Comparison of ENCODE assay signal across 21 cellular contexts in genomic region chr5:160250826-160251225, GRCh38. TPM values are rescaled to one million over a fixed set of nuclear protein-coding genes. Genes with fewer than 3 reads are reported as not detected.
DNase-seq lines count a peak whose midpoint lies in the region; FAIRE-seq and TF ChIP-seq lines count a peak whose summit lies in the region.
"Had no signal": no experiment of that assay in that cellular context is flagged by ENCODE, and none has a peak within 500 bp of the region (broad histone marks: within the 10 kb centered on the region; RNA-seq: fewer than 3 reads in every experiment).

No MANE protein-coding gene starts in this region.

- H3K27ac ChIP-seq in colonic mucosa (peak overlapping the region; percentile 20), endothelial cell of umbilical vein (ENCODE audit: insufficient read depth, low read depth, low read length) (no peak overlapping the region), mucosa of rectum (ENCODE audit: low read depth in 2 of 2, low read length in 2 of 2) (peak overlapping the region; percentile 64 to 65), transverse colon (peak overlapping the region; percentile 26 to 49 (median 42))

- H3K36me3 ChIP-seq in colonic mucosa (no peaks in the 10 kb centered on the region), endothelial cell of umbilical vein (ENCODE audit: control insufficient read depth in 2 of 2, extremely low read depth in 1 of 2, insufficient read depth in 2 of 2, low read length in 2 of 2) (peaks cover 0 to 30% of the 10 kb centered on the region in 2 experiments), mucosa of rectum (ENCODE audit: control insufficient read depth in 2 of 2, insufficient read depth in 2 of 2, low read length in 2 of 2) (peaks cover 12 to 13% of the 10 kb centered on the region in 2 donors), transverse colon (peaks cover 0 to 4% (median 0%) of the 10 kb centered on the region in 4 donors)

- CTCF ChIA-PET in endothelial cell of umbilical vein (lab: Charles Lee), result interaction anchor here (1.1 to 1.5 kb wide), 3 partner anchors 10 to 229 kb away, joined by 3 read pairs; no protein-coding TSS in a partner anchor

- intact Hi-C loops in colonic mucosa (cut with DNase I), result loop anchor here (5.0 kb wide), 1 partner anchor 91 kb away; no protein-coding TSS in a partner anchor
- intact Hi-C loops in endothelial cell of umbilical vein (cut with micrococcal nuclease), result no loop called here
- intact Hi-C loops in transverse colon (cut with DNase I; ENCODE audit: low total_unique reads), result no loop called here

- in situ Hi-C loops in transverse colon (cut with MboI; ENCODE audit: low pct_ligation_motif_present in 1 of 4, low pct_unique_long_range_greater_than_20kb in 1 of 4, low sequenced_read_pairs in 3 of 4), result no loop called here

- DNase-seq in colonic mucosa (no peak), endothelial cell of umbilical vein (ENCODE audit: low read depth, low spot score) (no peak), transverse colon (no peak), ureter (ENCODE audit: low spot score) (no peak), GM19239 (ENCODE audit: insufficient read length, low spot score) (no peak)
- no peak for DNase-seq in effector CD4-positive, alpha-beta T cell
- DNase-seq: ACHN; BE2C; C1 segment of cervical spinal cord; CD4-positive, CD25-positive, alpha-beta regulatory T cell; CD8-positive, alpha-beta memory T cell; COR-L47; DMS 273 treated with DMSO at 0.1 percent for 48 hours; DMS53; DND-41; EL; GOT3; HFFc6 had no signal

- H3K79me2 ChIP-seq in endothelial cell of umbilical vein (ENCODE audit: control insufficient read depth, insufficient read depth, low read length), result no peaks in the 10 kb centered on the region

- POLR2A ChIA-PET in endothelial cell of umbilical vein (lab: Charles Lee), result no interaction called here

- no peak for TF ChIP-seq CTCF in colonic mucosa (IDR thresholded peaks at IDR 0.05)
- TF ChIP-seq CTCF in endothelial cell of umbilical vein (IDR thresholded peaks at IDR 0.05; ENCODE audit: extremely low read depth in 1 of 2, insufficient read depth in 1 of 2, low read depth in 1 of 2, low read length in 2 of 2), result no peak
- no peak for TF ChIP-seq CTCF in transverse colon (IDR thresholded peaks at IDR 0.05)

- no peak for TF ChIP-seq EP300 in transverse colon (IDR thresholded peaks at IDR 0.05; ENCODE audit: low read depth)

- no peaks in the 10 kb centered on the region for H4K20me1 ChIP-seq in endothelial cell of umbilical vein (replicated peaks; ENCODE audit: control insufficient read depth, extremely low read depth, insufficient read depth, low read length)

- dilution Hi-C loops in endothelial cell of umbilical vein (cut with MboI; ENCODE audit: extremely low pct_ligation_motif_present, low sequenced_read_pairs), result no loop called here

- no peak overlapping the region for H2AFZ ChIP-seq in endothelial cell of umbilical vein (ENCODE audit: low read depth, low read length)

- peaks cover 5% of the 10 kb centered on the region for H3K4me1 ChIP-seq in colonic mucosa
- H3K4me1 ChIP-seq in endothelial cell of umbilical vein (ENCODE audit: control insufficient read depth, extremely low read depth, insufficient read depth, low read length), result no peaks in the 10 kb centered on the region
- peaks cover 13 to 18% of the 10 kb centered on the region in 2 donors for H3K4me1 ChIP-seq in mucosa of rectum (ENCODE audit: control insufficient read depth in 2 of 2, insufficient read depth in 2 of 2, low read length in 2 of 2)
- H3K4me1 ChIP-seq in transverse colon, result peaks cover 0 to 26% (median 9%) of the 10 kb centered on the region in 4 donors

- FAIRE-seq in endothelial cell of umbilical vein (lab: Jason Lieb, UNC) (peak; percentile 42), GM19239 (lab: Jason Lieb, UNC) (no peak)
- FAIRE-seq: A204.1, GM12878 had no signal

- no TSS peak for BruUV-seq in endothelial cell of umbilical vein (replicated peaks; lab: Mats Ljungman, UMichigan)

- H3K9me3 ChIP-seq in colonic mucosa (no peaks in the 10 kb centered on the region), endothelial cell of umbilical vein (replicated peaks; ENCODE audit: control insufficient read depth, insufficient read depth, low read length) (no peaks in the 10 kb centered on the region), mucosa of rectum (ENCODE audit: control insufficient read depth in 2 of 2, low read length in 2 of 2) (no peaks in the 10 kb centered on the region), transverse colon (no peaks in the 10 kb centered on the region)
- H3K9me3 ChIP-seq: BE2C had no signal

- no peak for TF ChIP-seq POLR2A in endothelial cell of umbilical vein (IDR thresholded peaks at IDR 0.05; ENCODE audit: low read depth, low read length)
- no peak for TF ChIP-seq POLR2A in transverse colon (IDR thresholded peaks at IDR 0.05)

- H3K27me3 ChIP-seq in colonic mucosa, result no peaks in the 10 kb centered on the region
- no peaks in the 10 kb centered on the region for H3K27me3 ChIP-seq in endothelial cell of umbilical vein (ENCODE audit: control insufficient read depth in 2 of 2, insufficient read depth in 2 of 2, low read length in 2 of 2)
- no peaks in the 10 kb centered on the region for H3K27me3 ChIP-seq in mucosa of rectum (ENCODE audit: control insufficient read depth in 2 of 2, insufficient read depth in 2 of 2, low read length in 2 of 2)
- no peaks in the 10 kb centered on the region for H3K27me3 ChIP-seq in transverse colon
- H3K27me3 ChIP-seq: BE2C had no signal

- no peak overlapping the region for H3K4me3 ChIP-seq in colonic mucosa
- H3K4me3 ChIP-seq in endothelial cell of umbilical vein (replicated peaks in 1 of 3; ENCODE audit: insufficient read depth in 1 of 3, low read depth in 1 of 3, low read length in 3 of 3), result no peak overlapping the region
- H3K4me3 ChIP-seq in mucosa of rectum (ENCODE audit: low read length in 2 of 2), result no peak overlapping the region
- H3K4me3 ChIP-seq in transverse colon, result no peak overlapping the region
- H3K4me3 ChIP-seq: GM12878 had no signal

- no peak overlapping the region for H3K4me2 ChIP-seq in endothelial cell of umbilical vein (ENCODE audit: insufficient read depth, low read length)

- H3K9me1 ChIP-seq in endothelial cell of umbilical vein (replicated peaks; ENCODE audit: control insufficient read depth, extremely low read depth, insufficient read depth, low read length), result no peaks in the 10 kb centered on the region

- H3K9ac ChIP-seq in colonic mucosa (ENCODE audit: low read depth in 2 of 2, low read length in 2 of 2), result no peak overlapping the region
- no peak overlapping the region for H3K9ac ChIP-seq in endothelial cell of umbilical vein (replicated peaks; ENCODE audit: extremely low read depth, insufficient read depth, low read length)
- no peak overlapping the region for H3K9ac ChIP-seq in mucosa of rectum (ENCODE audit: low read depth in 1 of 2, low read length in 2 of 2)

- WGBS in transverse colon (ENCODE audit: low coverage in 1 of 2), 2 donors, result 15 to 68% methylated on average over 2 of the region's 2 CpGs

TF ChIP-seq in endothelial cell of umbilical vein, 7 proteins besides CTCF, POLR2A, EP300 and RAD21:
- TF ChIP-seq EZH2 (IDR thresholded peaks at IDR 0.05; ENCODE audit: borderline replicate concordance, low read depth, low read length, severe bottlenecking), result no peak
- no peak for TF ChIP-seq MYC (IDR thresholded peaks at IDR 0.05; ENCODE audit: low read depth, low read length)
TF ChIP-seq in endothelial cell of umbilical vein: peak in this region for 0.

RNA-seq across cellular contexts. Expression of gene FABP6, which starts 21.5 kb away (rescaled TPM):
- total RNA-seq in colonic mucosa (not detected), endothelial cell of umbilical vein (not detected in 2 replicates), transverse colon (not detected), ureter (6.2 TPM)
- not detected in 2 replicates for polyA plus RNA-seq in endothelial cell of umbilical vein
- polyA plus RNA-seq in endothelial cell of umbilical vein (2011; cell fraction: cytosol; rRNA removed), result not detected in 2 replicates
- not detected in 2 replicates for polyA plus RNA-seq in endothelial cell of umbilical vein (2011; cell fraction: nucleus; rRNA removed)
- 0.51 and 0.70 TPM in 2 replicates for polyA plus RNA-seq in endothelial cell of umbilical vein (2012)
- not detected in 2 replicates for polyA minus RNA-seq in endothelial cell of umbilical vein
- not detected for polyA minus RNA-seq in endothelial cell of umbilical vein (2011; cell fraction: cytosol; rRNA and poly(A)+ RNA removed)
- not detected in 2 replicates for polyA minus RNA-seq in endothelial cell of umbilical vein (2011; cell fraction: nucleus; rRNA and poly(A)+ RNA removed)
- total RNA-seq: CD4-positive, CD25-positive, alpha-beta regulatory T cell; CD8-positive, alpha-beta memory T cell; HFFc6 had no signal
- polyA plus RNA-seq: CD4-positive, CD25-positive, alpha-beta regulatory T cell; CD8-positive, alpha-beta memory T cell had no signal
